ENCODE assay signal across 27 cellular contexts in the genomic region with DNA sequence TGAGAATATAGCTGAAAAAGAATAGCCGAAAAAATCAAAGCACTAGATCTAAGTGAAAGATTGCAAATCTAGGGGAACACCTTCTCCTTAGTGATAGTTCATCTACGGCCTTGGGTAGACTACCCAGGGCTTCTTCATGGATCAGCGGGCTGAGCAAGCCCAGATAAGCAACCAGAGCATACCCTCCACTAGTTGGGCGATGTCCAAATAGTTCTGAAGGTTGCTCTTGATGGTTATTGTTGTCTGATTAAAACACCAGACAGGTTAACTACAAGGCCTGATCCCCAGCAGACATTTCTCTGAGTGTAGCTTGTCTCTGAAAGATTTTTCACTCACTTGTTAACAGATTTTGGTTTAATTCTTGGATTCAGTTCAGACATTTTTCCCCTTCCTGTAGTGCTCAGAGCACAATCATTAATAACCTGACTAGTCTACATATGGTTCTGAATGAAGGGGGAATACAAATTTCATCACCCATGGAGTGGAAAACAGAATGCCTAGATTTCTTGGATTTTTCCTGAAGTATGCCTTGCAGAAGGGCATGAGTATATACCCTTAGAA.
DNase-seq lines count a peak whose midpoint lies in the region; ATAC-seq, FAIRE-seq and TF ChIP-seq lines count a peak whose summit lies in the region.
"Had no signal": no experiment of that assay in that cellular context is flagged by ENCODE, and none has a peak within 500 bp of the region (broad histone marks: within the 10 kb centered on the region; RNA-seq: fewer than 3 reads in every experiment).

No MANE protein-coding gene starts in this region.

- CTCF ChIA-PET in mammary epithelial cell (lab: Charles Lee; ENCODE audit: low non-redundant PET) (no interaction called here), MCF 10A (lab: Yijun Ruan, JAX) (interaction anchor here (1.8 kb wide), 1 partner anchor 12 kb away, joined by 4 read pairs; no protein-coding TSS in a partner anchor), K562 (lab: Yijun Ruan, JAX; ENCODE audit: low intra/inter-chr PET ratio) (no interaction called here)
- CTCF ChIA-PET in activated naive CD4-positive, alpha-beta T cell treated with anti-CD3 and anti-CD28 coated beads for 36 hours (lab: Charles Lee): no interaction called here

- H3K9ac ChIP-seq in mammary epithelial cell (ENCODE audit: insufficient read depth, low read length) (no peak overlapping the region), K562 (ENCODE audit: insufficient read depth in 1 of 2, low read depth in 2 of 2, low read length in 2 of 2) (no peak overlapping the region)

- H3K9me3 ChIP-seq in mammary epithelial cell (replicated peaks; ENCODE audit: insufficient read depth, low read length) (no peaks in the 10 kb centered on the region), K562 (replicated peaks; ENCODE audit: control insufficient read depth, insufficient read depth, low read depth, low read length) (no peaks in the 10 kb centered on the region)
- H3K9me3 ChIP-seq: adrenal gland, prostate gland, transverse colon had no signal

- TF ChIP-seq CTCF in mammary epithelial cell (conservative IDR thresholded peaks at IDR 0.05 in 1 of 2, IDR thresholded peaks at IDR 0.05 in 1 of 2; ENCODE audit: extremely low read depth in 1 of 2, insufficient read depth in 1 of 2, low read depth in 1 of 2, low read length in 2 of 2) (no peak), MCF 10A (IDR thresholded peaks at IDR 0.05; ENCODE audit: unreplicated experiment) (no peak), K562 (IDR thresholded peaks at IDR 0.05 in 2 of 3, conservative IDR thresholded peaks at IDR 0.05 in 1 of 3; ENCODE audit: insufficient read depth in 2 of 3, low read depth in 1 of 3, low read length in 3 of 3) (no peak), mesothelial cell of epicardium (IDR thresholded peaks at IDR 0.05; ENCODE audit: unreplicated experiment) (no peak)

- H2AFZ ChIP-seq in mammary epithelial cell (ENCODE audit: low read depth, low read length) (no peak overlapping the region), K562 (ENCODE audit: low read depth, low read length) (no peak overlapping the region)

- no peaks in the 10 kb centered on the region for H3K27me3 ChIP-seq in mammary epithelial cell (ENCODE audit: insufficient read depth, low read length)
- H3K27me3 ChIP-seq in K562 (ENCODE audit: control insufficient read depth in 2 of 2, insufficient read depth in 2 of 2, low read length in 2 of 2): no peaks in the 10 kb centered on the region
- H3K27me3 ChIP-seq: adrenal gland, transverse colon had no signal

- H3K27ac ChIP-seq in mammary epithelial cell (ENCODE audit: insufficient read depth, low read depth, low read length) (peak overlapping the region; percentile 87), K562 (ENCODE audit: extremely low read depth, low read depth, low read length) (no peak overlapping the region)
- H3K27ac ChIP-seq: 22Rv1, HL-60, prostate gland, transverse colon had no signal

- H3K27me3 Mint-ChIP-seq in MCF 10A (ENCODE audit: insufficient read depth, unreplicated experiment) (no peaks in the 10 kb centered on the region), mesothelial cell of epicardium (ENCODE audit: low read depth) (no peaks in the 10 kb centered on the region)
- H3K27me3 Mint-ChIP-seq in activated naive CD4-positive, alpha-beta T cell treated with anti-CD3 and anti-CD28 coated beads for 36 hours (ENCODE audit: low read depth): no peaks in the 10 kb centered on the region
- H3K27me3 Mint-ChIP-seq in stimulated activated naive B cell treated with anti-CD40 and anti-IgM and Interleukin-4, amounts not matched to agents 10 μg/mL and 1 μg/mL and 100 μg/mL, for 72 hours: no peaks in the 10 kb centered on the region
- H3K27me3 Mint-ChIP-seq: activated CD8-positive, alpha-beta T cell treated with anti-CD3 and anti-CD28 coated beads for 36 hours; activated naive CD4-positive, alpha-beta T cell treated with anti-CD3 and anti-CD28 coated beads, Interleukin-2, amount 10 ng/mL, durations not matched to agents 7 days and 5 days; CD4-positive, alpha-beta T cell had no signal

- ATAC-seq in K562: no peak
- ATAC-seq in HG03025 (IDR thresholded peaks at IDR 0.05; ENCODE audit: low FRiP score, unreplicated experiment): no peak
- ATAC-seq in stimulated activated naive B cell treated with anti-CD40 and anti-IgM and Interleukin-4, amounts not matched to agents 10 μg/mL and 1 μg/mL and 100 μg/mL, for 72 hours (replicated peaks): no peak
- ATAC-seq: activated CD8-positive, alpha-beta T cell treated with anti-CD3 and anti-CD28 coated beads for 36 hours; left ventricle myocardium superior; sciatic nerve had no signal

- no peak overlapping the region for H3K4me3 Mint-ChIP-seq in MCF 10A (ENCODE audit: unreplicated experiment)
- no peak overlapping the region for H3K4me3 Mint-ChIP-seq in mesothelial cell of epicardium
- H3K4me3 Mint-ChIP-seq in activated naive CD4-positive, alpha-beta T cell treated with anti-CD3 and anti-CD28 coated beads for 36 hours: no peak overlapping the region
- H3K4me3 Mint-ChIP-seq in stimulated activated naive B cell treated with anti-CD40 and anti-IgM and Interleukin-4, amounts not matched to agents 10 μg/mL and 1 μg/mL and 100 μg/mL, for 72 hours: no peak overlapping the region
- H3K4me3 Mint-ChIP-seq: activated CD8-positive, alpha-beta T cell treated with anti-CD3 and anti-CD28 coated beads for 36 hours; activated naive CD4-positive, alpha-beta T cell treated with anti-CD3 and anti-CD28 coated beads, Interleukin-2, amount 10 ng/mL, durations not matched to agents 7 days and 5 days; CD4-positive, alpha-beta T cell; T-helper 2 cell treated with Interferon-gamma antibody and Interleukin-4, amounts not matched to agents 5 μg/mL and 100 μg/mL, for 36 hours had no signal

- H3K4me2 ChIP-seq in mammary epithelial cell (ENCODE audit: insufficient read depth, low read depth, low read length): no peak overlapping the region
- H3K4me2 ChIP-seq in K562 (ENCODE audit: insufficient read depth, low read length): no peak overlapping the region

- POLR2A ChIA-PET in MCF 10A (lab: Yijun Ruan, JAX) (interaction anchor here (0.6 to 1.5 kb wide), 8 partner anchors 12 to 388 kb away, joined by 3 to 4 read pairs (median 3); partner anchors contain the start of gene BABAM2), K562 (lab: Yijun Ruan, JAX) (no interaction called here)

- H3K36me3 ChIP-seq in mammary epithelial cell (ENCODE audit: insufficient read depth, low read length) (no peaks in the 10 kb centered on the region), K562 (ENCODE audit: control insufficient read depth, insufficient read depth, low read length) (no peaks in the 10 kb centered on the region)
- H3K36me3 ChIP-seq: prostate gland, transverse colon had no signal

- peaks cover 41% of the 10 kb centered on the region for H3K4me1 ChIP-seq in mammary epithelial cell (ENCODE audit: insufficient read depth, low read length)
- H3K4me1 ChIP-seq in K562 (replicated peaks in 1 of 2; ENCODE audit: control insufficient read depth in 2 of 2, insufficient read depth in 2 of 2, low read length in 2 of 2): no peaks in the 10 kb centered on the region; a peak in 1 of 5 replicates
- H3K4me1 ChIP-seq: prostate gland had no signal

- H3K79me2 ChIP-seq in mammary epithelial cell (ENCODE audit: insufficient read depth, low read length): peaks cover 3% of the 10 kb centered on the region
- no peaks in the 10 kb centered on the region for H3K79me2 ChIP-seq in K562 (ENCODE audit: control insufficient read depth, insufficient read depth, low read length)

- no peak for TF ChIP-seq POLR2A in K562 (conservative IDR thresholded peaks at IDR 0.05)

- BruUV-seq in mammary epithelial cell (replicated peaks; lab: Mats Ljungman, UMichigan) (no TSS peak), MCF 10A (replicated peaks; lab: Mats Ljungman, UMichigan) (no TSS peak), K562 (replicated peaks; lab: Mats Ljungman, UMichigan) (no TSS peak)

- no peak for TF ChIP-seq RAD21 in K562 (CRISPR knock-in tag; conservative IDR thresholded peaks at IDR 0.05 in 1 of 2, IDR thresholded peaks at IDR 0.05 in 1 of 2)

- in situ Hi-C loops in mammary epithelial cell (cut with MboI; ENCODE audit: low sequenced_read_pairs in 2 of 2) (no loop called here), K562 (cut with MboI) (no loop called here)

- H3K27ac Mint-ChIP-seq in MCF 10A (ENCODE audit: low read depth, unreplicated experiment) (no peak overlapping the region), mesothelial cell of epicardium (peak overlapping the region; percentile 59)
- no peak overlapping the region for H3K27ac Mint-ChIP-seq in activated naive CD4-positive, alpha-beta T cell treated with anti-CD3 and anti-CD28 coated beads for 36 hours
- H3K27ac Mint-ChIP-seq in stimulated activated naive B cell treated with anti-CD40 and anti-IgM and Interleukin-4, amounts not matched to agents 10 μg/mL and 1 μg/mL and 100 μg/mL, for 72 hours: no peak overlapping the region
- H3K27ac Mint-ChIP-seq: T-helper 2 cell treated with Interferon-gamma antibody and Interleukin-4, amounts not matched to agents 5 μg/mL and 100 μg/mL, for 36 hours had no signal

- H3K36me3 Mint-ChIP-seq in MCF 10A (ENCODE audit: insufficient read depth, unreplicated experiment) (peaks cover 14% of the 10 kb centered on the region), mesothelial cell of epicardium (peaks cover 13% of the 10 kb centered on the region)
- H3K36me3 Mint-ChIP-seq in activated naive CD4-positive, alpha-beta T cell treated with anti-CD3 and anti-CD28 coated beads for 36 hours (ENCODE audit: low read depth): peaks cover 20% of the 10 kb centered on the region
- H3K36me3 Mint-ChIP-seq in stimulated activated naive B cell treated with anti-CD40 and anti-IgM and Interleukin-4, amounts not matched to agents 10 μg/mL and 1 μg/mL and 100 μg/mL, for 72 hours: peaks cover 23 to 34% of the 10 kb centered on the region in 2 donors

- intact Hi-C loops in mammary epithelial cell (cut with micrococcal nuclease) (no loop called here), MCF 10A (cut with micrococcal nuclease) (no loop called here), K562 (cut with micrococcal nuclease) (no loop called here)
- intact Hi-C loops in activated naive CD4-positive, alpha-beta T cell treated with anti-CD3 and anti-CD28 coated beads for 36 hours (cut with micrococcal nuclease): no loop called here

- DNase-seq in mammary epithelial cell (no peak), MCF 10A (ENCODE audit: unreplicated experiment) (no peak), K562 (ENCODE audit: extremely low read depth in 1 of 4, low spot score in 3 of 4) (peak in 1 of 4 experiments; percentile 11), mesothelial cell of epicardium (ENCODE audit: low spot score in 2 of 2, unreplicated experiment in 2 of 2) (no peak), GM19240 (ENCODE audit: insufficient read length, low spot score) (no peak)
- DNase-seq in activated naive CD4-positive, alpha-beta T cell treated with anti-CD3 and anti-CD28 coated beads for 36 hours: no peak
- no peak for DNase-seq in stimulated activated naive B cell treated with anti-CD40 and anti-IgM and Interleukin-4, amounts not matched to agents 10 μg/mL and 1 μg/mL and 100 μg/mL, for 72 hours
- DNase-seq: activated CD8-positive, alpha-beta T cell treated with anti-CD3 and anti-CD28 coated beads for 36 hours; activated naive CD4-positive, alpha-beta T cell treated with anti-CD3 and anti-CD28 coated beads, Interleukin-2, amount 10 ng/mL, durations not matched to agents 7 days and 5 days; adrenal gland; CD4-positive, alpha-beta T cell; GOT3; left ventricle myocardium superior; NCI-H1417 treated with DMSO at 0.1 percent for 48 hours; NCI-H2081 treated with DMSO at 0.1 percent for 48 hours; NCI-H345; NCI-H748 treated with DMSO at 0.1 percent for 48 hours; stimulated activated CD4-positive, alpha-beta T cell treated with anti-CD3 and anti-CD28 coated beads, Interleukin-4, amount 100 ng/mL, for 1 hour; transverse colon had no signal

- no peaks in the 10 kb centered on the region for H3K9me3 Mint-ChIP-seq in MCF 10A (ENCODE audit: unreplicated experiment)
- peaks cover 4% of the 10 kb centered on the region for H3K9me3 Mint-ChIP-seq in mesothelial cell of epicardium
- H3K9me3 Mint-ChIP-seq in activated naive CD4-positive, alpha-beta T cell treated with anti-CD3 and anti-CD28 coated beads for 36 hours: peaks cover 2% of the 10 kb centered on the region
- peaks cover 5 to 10% of the 10 kb centered on the region in 2 donors for H3K9me3 Mint-ChIP-seq in stimulated activated naive B cell treated with anti-CD40 and anti-IgM and Interleukin-4, amounts not matched to agents 10 μg/mL and 1 μg/mL and 100 μg/mL, for 72 hours

- 98% methylated on average over 4 of the region's 4 CpGs for WGBS in mammary epithelial cell (ENCODE audit: low coverage, missing lambda C conversion rate)
- 22% methylated on average over 4 of the region's 4 CpGs for WGBS in K562 (ENCODE audit: insufficient coverage, low coverage, missing lambda C conversion rate)

- TF ChIP-seq EP300 in K562 (IDR thresholded peaks at IDR 0.05; ENCODE audit: low read length): no peak

- dilution Hi-C loops in mammary epithelial cell (cut with HindIII; ENCODE audit: low sequenced_read_pairs): no loop called here

- H3K4me3 ChIP-seq in mammary epithelial cell (replicated peaks in 1 of 3; ENCODE audit: insufficient read depth in 1 of 3, low read depth in 2 of 3, low read length in 3 of 3): no peak overlapping the region
- no peak overlapping the region for H3K4me3 ChIP-seq in K562
- H3K4me3 ChIP-seq: adrenal gland, prostate gland, transverse colon had no signal

- H3K9me1 ChIP-seq in K562 (ENCODE audit: control insufficient read depth, insufficient read depth, low read length): no peaks in the 10 kb centered on the region

- H4K20me1 ChIP-seq in mammary epithelial cell (ENCODE audit: insufficient read depth, low read length) (no peaks in the 10 kb centered on the region), K562 (replicated peaks; ENCODE audit: control insufficient read depth, insufficient read depth, low read length) (no peaks in the 10 kb centered on the region)

- peak; percentile 68 for FAIRE-seq in K562 (lab: Jason Lieb, UNC)
- FAIRE-seq: bronchial epithelial cell, islet of Langerhans had no signal

- H3K4me1 Mint-ChIP-seq in MCF 10A (ENCODE audit: insufficient read depth, unreplicated experiment) (peaks cover 50% of the 10 kb centered on the region), mesothelial cell of epicardium (peaks cover 7% of the 10 kb centered on the region)
- peaks cover 32% of the 10 kb centered on the region for H3K4me1 Mint-ChIP-seq in activated naive CD4-positive, alpha-beta T cell treated with anti-CD3 and anti-CD28 coated beads for 36 hours (ENCODE audit: low read depth)
- H3K4me1 Mint-ChIP-seq in stimulated activated naive B cell treated with anti-CD40 and anti-IgM and Interleukin-4, amounts not matched to agents 10 μg/mL and 1 μg/mL and 100 μg/mL, for 72 hours: peaks cover 0 to 13% of the 10 kb centered on the region in 2 donors
